In genomic region chr3:157280786-157281185, GRCh38 we compare ENCODE assay signal across 16 cellular contexts.
"Had no signal": no experiment of that assay in that cellular context is flagged by ENCODE, and none has a peak within 500 bp of the region (broad histone marks: within the 10 kb centered on the region; RNA-seq: fewer than 3 reads in every experiment).

No MANE protein-coding gene starts in this region.

- H3K4me1 Mint-ChIP-seq: activated B cell treated with CpG ODN at 0.5 μM for 24 hours; natural killer cell; stimulated activated naive B cell treated with anti-CD40 and anti-IgM and Interleukin-4, amounts not matched to agents 10 μg/mL and 1 μg/mL and 100 μg/mL, for 72 hours had no signal

- ATAC-seq: foreskin keratinocyte; natural killer cell; sciatic nerve; stimulated activated naive B cell treated with anti-CD40 and anti-IgM and Interleukin-4, amounts not matched to agents 10 μg/mL and 1 μg/mL and 100 μg/mL, for 72 hours had no signal

- H3K4me3 Mint-ChIP-seq: activated B cell treated with CpG ODN at 0.5 μM for 24 hours; activated CD4-positive, alpha-beta memory T cell treated with anti-CD3 and anti-CD28 coated beads for 36 hours; activated naive CD8-positive, alpha-beta T cell; activated T-helper 1 cell treated with anti-CD3 and anti-CD28 coated beads, Interleukin-12 subunit alpha, Interleukin-12 subunit beta, Interleukin-2, Interleukin-4 antibody, amounts not matched to agents 30 ng/mL and 10 ng/mL and 1 ng/mL, durations not matched to agents 14 hours and 24 hours and 36 hours; natural killer cell; stimulated activated naive B cell treated with anti-CD40 and anti-IgM and Interleukin-4, amounts not matched to agents 10 μg/mL and 1 μg/mL and 100 μg/mL, for 72 hours; T-helper 2 cell treated with Interferon-gamma antibody and Interleukin-4, amounts not matched to agents 5 μg/mL and 100 μg/mL, for 36 hours had no signal

- H3K36me3 Mint-ChIP-seq: activated CD4-positive, alpha-beta memory T cell treated with anti-CD3 and anti-CD28 coated beads for 36 hours; natural killer cell; stimulated activated naive B cell treated with anti-CD40 and anti-IgM and Interleukin-4, amounts not matched to agents 10 μg/mL and 1 μg/mL and 100 μg/mL, for 72 hours had no signal

- H3K9me3 ChIP-seq: thyroid gland had no signal

- H3K27ac Mint-ChIP-seq: activated B cell treated with CpG ODN at 0.5 μM for 24 hours; activated CD4-positive, alpha-beta memory T cell treated with anti-CD3 and anti-CD28 coated beads for 36 hours; activated naive CD8-positive, alpha-beta T cell; activated T-helper 1 cell treated with anti-CD3 and anti-CD28 coated beads, Interleukin-12 subunit alpha, Interleukin-12 subunit beta, Interleukin-2, Interleukin-4 antibody, amounts not matched to agents 30 ng/mL and 10 ng/mL and 1 ng/mL, durations not matched to agents 14 hours and 24 hours and 36 hours; natural killer cell; stimulated activated naive B cell treated with anti-CD40 and anti-IgM and Interleukin-4, amounts not matched to agents 10 μg/mL and 1 μg/mL and 100 μg/mL, for 72 hours; T-helper 2 cell treated with Interferon-gamma antibody and Interleukin-4, amounts not matched to agents 5 μg/mL and 100 μg/mL, for 36 hours had no signal

- H3K4me3 ChIP-seq: coronary artery, hepatocyte, thyroid gland had no signal

- H3K36me3 ChIP-seq: thyroid gland had no signal

- H3K27me3 ChIP-seq: foreskin keratinocyte, hepatocyte, thyroid gland had no signal

- DNase-seq: activated B cell treated with CpG ODN at 0.5 μM for 24 hours; activated CD4-positive, alpha-beta memory T cell treated with anti-CD3 and anti-CD28 coated beads for 36 hours; activated CD4-positive, alpha-beta T cell treated with anti-CD3 and anti-CD28 coated beads for 4 hours; activated T-cell treated with anti-CD3 and anti-CD28 coated beads for 4 hours; amygdala; erythroblast; foreskin keratinocyte; natural killer cell; stimulated activated naive B cell treated with anti-CD40 and anti-IgM and Interleukin-4, amounts not matched to agents 10 μg/mL and 1 μg/mL and 100 μg/mL, for 72 hours; thyroid gland had no signal

- H3K27me3 Mint-ChIP-seq: activated B cell treated with CpG ODN at 0.5 μM for 24 hours; activated CD4-positive, alpha-beta memory T cell treated with anti-CD3 and anti-CD28 coated beads for 36 hours; activated naive CD8-positive, alpha-beta T cell; stimulated activated naive B cell treated with anti-CD40 and anti-IgM and Interleukin-4, amounts not matched to agents 10 μg/mL and 1 μg/mL and 100 μg/mL, for 72 hours had no signal

- H3K9me3 Mint-ChIP-seq: activated B cell treated with CpG ODN at 0.5 μM for 24 hours; activated CD4-positive, alpha-beta memory T cell treated with anti-CD3 and anti-CD28 coated beads for 36 hours; activated T-helper 1 cell treated with anti-CD3 and anti-CD28 coated beads, Interleukin-12 subunit alpha, Interleukin-12 subunit beta, Interleukin-2, Interleukin-4 antibody, amounts not matched to agents 30 ng/mL and 10 ng/mL and 1 ng/mL, durations not matched to agents 14 hours and 24 hours and 36 hours; stimulated activated naive B cell treated with anti-CD40 and anti-IgM and Interleukin-4, amounts not matched to agents 10 μg/mL and 1 μg/mL and 100 μg/mL, for 72 hours; T-helper 2 cell treated with Interferon-gamma antibody and Interleukin-4, amounts not matched to agents 5 μg/mL and 100 μg/mL, for 36 hours had no signal

- H3K4me1 ChIP-seq: thyroid gland had no signal
